ENCODE assay signal across 12 cellular contexts in genomic region chr15:58773024-58773423, GRCh38. TPM values are rescaled to one million over a fixed set of nuclear protein-coding genes. Genes with fewer than 3 reads are reported as not detected.
DNase-seq lines count a peak whose midpoint lies in the region; ATAC-seq and TF ChIP-seq lines count a peak whose summit lies in the region.
"Had no signal": no experiment of that assay in that cellular context is flagged by ENCODE, and none has a peak within 500 bp of the region (broad histone marks: within the 10 kb centered on the region; RNA-seq: fewer than 3 reads in every experiment).

No MANE protein-coding gene starts in this region.

- H3K9me3 Mint-ChIP-seq in memory B cell, result no peaks in the 10 kb centered on the region
- H3K9me3 Mint-ChIP-seq: activated naive CD8-positive, alpha-beta T cell treated with anti-CD3 and anti-CD28 coated beads for 36 hours had no signal

- DNase-seq in heart left ventricle (no peak), Right ventricle myocardium superior (no peak), brain microvascular endothelial cell (no peak), memory B cell (ENCODE audit: low spot score in 2 of 2) (no peak), uterus (no peak)
- DNase-seq: activated naive CD8-positive, alpha-beta T cell treated with anti-CD3 and anti-CD28 coated beads for 36 hours; MV-4-11; T-helper 1 cell had no signal

- WGBS in heart left ventricle, 4 donors, result 39 to 58% (median 42%) methylated on average over 4 of the region's 4 CpGs

- no peaks in the 10 kb centered on the region for H3K9me3 ChIP-seq in heart left ventricle
- H3K9me3 ChIP-seq in uterus, result no peaks in the 10 kb centered on the region

- peaks cover 19% of the 10 kb centered on the region for H3K4me1 Mint-ChIP-seq in memory B cell

- TF ChIP-seq CTCF in heart left ventricle (IDR thresholded peaks at IDR 0.05), result no peak
- TF ChIP-seq CTCF in brain microvascular endothelial cell (IDR thresholded peaks at IDR 0.05; ENCODE audit: low read depth, low read length, missing control alignments), result no peak
- no peak for TF ChIP-seq CTCF in uterus (IDR thresholded peaks at IDR 0.05)

- peaks cover 0 to 66% (median 39%) of the 10 kb centered on the region in 12 donors for H3K4me1 ChIP-seq in heart left ventricle
- no peaks in the 10 kb centered on the region for H3K4me1 ChIP-seq in uterus

- H3K4me3 ChIP-seq in heart left ventricle (peak overlapping the region; percentile 79 to 99 (median 93)), brain microvascular endothelial cell (ENCODE audit: low read depth, low read length) (peak overlapping the region; percentile 89), uterus (peak overlapping the region; percentile 1 to 64)

- H3K36me3 Mint-ChIP-seq in memory B cell, result no peaks in the 10 kb centered on the region
- H3K36me3 Mint-ChIP-seq: activated naive CD8-positive, alpha-beta T cell treated with anti-CD3 and anti-CD28 coated beads for 36 hours; CD14-positive monocyte had no signal

- H3K27me3 Mint-ChIP-seq in memory B cell, result no peaks in the 10 kb centered on the region
- H3K27me3 Mint-ChIP-seq: activated naive CD8-positive, alpha-beta T cell treated with anti-CD3 and anti-CD28 coated beads for 36 hours had no signal

- H3K27me3 ChIP-seq in heart left ventricle, result no peaks in the 10 kb centered on the region
- no peaks in the 10 kb centered on the region for H3K27me3 ChIP-seq in brain microvascular endothelial cell (replicated peaks)
- no peaks in the 10 kb centered on the region for H3K27me3 ChIP-seq in uterus

- intact Hi-C loops in heart left ventricle (cut with DNase I), result loop anchor here in 4 of 10 donors (5.0 to 10.0 kb wide), 6 partner anchors 152 to 548 kb away; partner anchors contain the start of gene SLTM (in 2 of the 4)
- intact Hi-C loops in Right ventricle myocardium superior (cut with DNase I), result no loop called here
- intact Hi-C loops in uterus (cut with DNase I; ENCODE audit: low total_unique reads), result no loop called here

- ATAC-seq in heart left ventricle (no peak), Right ventricle myocardium superior (ENCODE audit: poor library complexity) (no peak), memory B cell (ENCODE audit: low read depth) (no peak), HG03108 (IDR thresholded peaks at IDR 0.05; ENCODE audit: unreplicated experiment) (no peak), HG02870 (IDR thresholded peaks at IDR 0.05; ENCODE audit: unreplicated experiment) (no peak), HG03196 (IDR thresholded peaks at IDR 0.05; ENCODE audit: unreplicated experiment) (no peak)

- peak overlapping the region; percentile 95 for H3K4me3 Mint-ChIP-seq in memory B cell
- H3K4me3 Mint-ChIP-seq: activated naive CD8-positive, alpha-beta T cell treated with anti-CD3 and anti-CD28 coated beads for 36 hours had no signal

- no peak for TF ChIP-seq POLR2A in heart left ventricle (IDR thresholded peaks at IDR 0.05)
- TF ChIP-seq POLR2A in uterus (IDR thresholded peaks at IDR 0.05), result no peak

- no peaks in the 10 kb centered on the region for H3K36me3 ChIP-seq in heart left ventricle
- H3K36me3 ChIP-seq in brain microvascular endothelial cell (replicated peaks), result no peaks in the 10 kb centered on the region
- H3K36me3 ChIP-seq in uterus, result no peaks in the 10 kb centered on the region

- H3K27ac Mint-ChIP-seq in memory B cell, result no peak overlapping the region
- H3K27ac Mint-ChIP-seq: activated naive CD8-positive, alpha-beta T cell treated with anti-CD3 and anti-CD28 coated beads for 36 hours; CD14-positive monocyte had no signal

- in situ Hi-C loops in brain microvascular endothelial cell (cut with HindIII; ENCODE audit: low pct_ligation_motif_present, low sequenced_read_pairs), result no loop called here

- H3K27ac ChIP-seq in heart left ventricle (peak overlapping the region in 10 of 12 donors; percentile 7 to 99 (median 98)), brain microvascular endothelial cell (no peak overlapping the region), uterus (peak overlapping the region; percentile 90 to 91)

RNA-seq across cellular contexts. Expression of gene MINDY2, which starts 1.9 kb away (rescaled TPM):
- 10 to 100 TPM; 22.2 to 31.8 (median 26.7) TPM for total RNA-seq in heart left ventricle
- 10 to 100 TPM in 1 of 2 donors, 1 to 10 TPM in 1; 9.4 to 10.0 TPM for polyA plus RNA-seq in heart left ventricle
- 40.3 TPM for total RNA-seq in Right ventricle myocardium superior
- total RNA-seq in uterus, result 10 to 100 TPM; 17.2 to 62.1 (median 27.7) TPM

RNA-seq across cellular contexts. Expression of gene ADAM10, which starts 23.5 kb away (rescaled TPM):
- total RNA-seq in heart left ventricle (100 to 1,000 TPM in 1 of 9 donors, 10 to 100 TPM in 8; 32.9 to 128 (median 74.8) TPM), Right ventricle myocardium superior (69.7 TPM), uterus (100 to 1,000 TPM in 2 of 4 donors, 10 to 100 TPM in 2; 41.8 to 208 (median 110) TPM)
- polyA plus RNA-seq in heart left ventricle, result 10 to 100 TPM in 1 of 2 donors, 1 to 10 TPM in 1; 8.4 to 45.0 TPM

Comparison
In these comparisons a context has a peak if more than half of its experiments do, and no peak if none do; other contexts are left out.
1. H3K4me3 ChIP-seq: peak in every context shown above with its lines; median percentile 93 in heart left ventricle; 89 in brain microvascular endothelial cell; 32 in uterus.